In genomic region chr22:23424551-23425068, GRCh38 we compare ENCODE assay signal across 1 cellular context.
TF ChIP-seq lines count a peak whose summit lies in the region.

No MANE protein-coding gene starts in this region.

TF ChIP-seq in HepG2, 621 proteins besides CTCF, POLR2A, EP300 and RAD21 (continued from another document):
- TF ChIP-seq ZNF362 (CRISPR knock-in tag; IDR thresholded peaks at IDR 0.05; ENCODE audit: borderline replicate concordance) = peak; percentile 18; the same call in 1 of the 2 replicates
- TF ChIP-seq TEAD3 (CRISPR knock-in tag; optimal IDR thresholded peaks at IDR 0.05; ENCODE audit: borderline replicate concordance) = peak; percentile 79
